In genomic region chr16:11435576-11435975, GRCh38 we compare ENCODE assay signal across 28 cellular contexts.
"Had no signal": no experiment of that assay in that cellular context is flagged by ENCODE, and none has a peak within 500 bp of the region (broad histone marks: within the 10 kb centered on the region; RNA-seq: fewer than 3 reads in every experiment).

No MANE protein-coding gene starts in this region.

- ATAC-seq: activated CD8-positive, alpha-beta T cell treated with anti-CD3 and anti-CD28 coated beads for 36 hours had no signal

- DNase-seq: activated B cell treated with CpG ODN at 0.5 μM for 24 hours; activated CD4-positive, alpha-beta memory T cell treated with anti-CD3 and anti-CD28 coated beads for 36 hours; activated CD4-positive, alpha-beta T cell treated with anti-CD3 and anti-CD28 coated beads for 4 hours; activated CD4-positive, alpha-beta T cell treated with anti-CD3 and anti-CD28 coated beads, Interleukin-2, amount 10 ng/mL, durations not matched to agents 24 days and 14 days; activated CD4-positive, alpha-beta T cell treated with anti-CD3 and anti-CD28 coated beads, Interleukin-2, amount 50 U/mL, for 1 hour; activated CD4-positive, alpha-beta T cell treated with anti-CD3 and anti-CD28 coated beads, Interleukin-2, amount 50 U/mL, for 4 hours; activated CD4-positive, CD25-positive, alpha-beta regulatory T cell treated with anti-CD3 and anti-CD28 coated beads, Interleukin-2, amount 50 U/mL, for 72 hours; activated CD8-positive, alpha-beta memory T cell treated with anti-CD3 and anti-CD28 coated beads, Interleukin-2, amount 50 U/mL, for 4 hours; activated CD8-positive, alpha-beta T cell treated with anti-CD3 and anti-CD28 coated beads for 36 hours; activated effector memory CD4-positive, alpha-beta T cell treated with Interleukin-2 at 50 U/mL for 16 hours; activated gamma-delta T cell; activated naive CD4-positive, alpha-beta T cell treated with anti-CD3 and anti-CD28 coated beads, Interleukin-2, amount 10 ng/mL, durations not matched to agents 7 days and 5 days; activated naive CD4-positive, alpha-beta T cell treated with Interleukin-2 at 50 U/mL for 16 hours; activated T-cell treated with anti-CD3 and anti-CD28 coated beads, Interleukin-2, amount 50 U/mL, for 24 hours; activated T-cell treated with anti-CD3 and anti-CD28 coated beads, Interleukin-2, amount 50 U/mL, for 48 hours; amygdala; anterior cingulate cortex; caudate nucleus; cerebellar nuclear complex; SW 1271; T-helper 1 cell; T-helper 2 cell; T-helper 9 cell had no signal

- H3K27ac ChIP-seq: ascending aorta, cardiac muscle cell, VCaP had no signal

- H3K27me3 ChIP-seq: ascending aorta, cardiac muscle cell had no signal

- H3K4me3 ChIP-seq: ascending aorta, cardiac muscle cell had no signal

- FAIRE-seq: bronchial epithelial cell, TTC549 had no signal

- H3K36me3 ChIP-seq: ascending aorta, cardiac muscle cell had no signal

- H3K4me1 ChIP-seq: ascending aorta had no signal
